ENCODE assay signal across 13 cellular contexts in genomic region chr2:145538661-145539319, GRCh38.
DNase-seq lines count a peak whose midpoint lies in the region; ATAC-seq and TF ChIP-seq lines count a peak whose summit lies in the region.
"Had no signal": no experiment of that assay in that cellular context is flagged by ENCODE, and none has a peak within 500 bp of the region (broad histone marks: within the 10 kb centered on the region; RNA-seq: fewer than 3 reads in every experiment).

No MANE protein-coding gene starts in this region.

- H3K4me3 Mint-ChIP-seq in stimulated activated naive CD8-positive, alpha-beta T cell treated with anti-CD3 and anti-CD28 coated beads, Interleukin-15, amount 100 ng/mL, for 72 hours = no peak overlapping the region
- H3K4me3 Mint-ChIP-seq: CD4-positive, alpha-beta memory T cell; GM23338 had no signal

- DNase-seq in GM23248 = no peak
- peak; percentile 31 for DNase-seq in fibroblast of peridontal ligament (ENCODE audit: extremely low read depth)
- peak; percentile 33 for DNase-seq in renal cortical epithelial cell (ENCODE audit: low read depth)
- no peak for DNase-seq in stimulated activated naive CD8-positive, alpha-beta T cell treated with anti-CD3 and anti-CD28 coated beads, Interleukin-15, amount 100 ng/mL, for 72 hours
- no peak for DNase-seq in activated naive CD4-positive, alpha-beta T cell treated with Interleukin-2 at 50 U/mL for 16 hours
- DNase-seq: BE2C; CD4-positive, alpha-beta memory T cell; DMS79; H7 had no signal

- in situ Hi-C loops in GM23248 (cut with MboI) = no loop called here

- no peak overlapping the region for H3K4me2 ChIP-seq in GM23248 (ENCODE audit: unreplicated experiment)
- no peak overlapping the region for H3K4me2 ChIP-seq in SU-DHL-6 (ENCODE audit: low read depth, low read length, poor library complexity, severe bottlenecking)
- H3K4me2 ChIP-seq: GM23338 had no signal

- no peaks in the 10 kb centered on the region for H3K4me1 Mint-ChIP-seq in stimulated activated naive CD8-positive, alpha-beta T cell treated with anti-CD3 and anti-CD28 coated beads, Interleukin-15, amount 100 ng/mL, for 72 hours
- H3K4me1 Mint-ChIP-seq: CD4-positive, alpha-beta memory T cell had no signal

- no peak overlapping the region for H3K27ac ChIP-seq in GM23248
- no peak overlapping the region for H3K27ac ChIP-seq in SU-DHL-6 (ENCODE audit: low read depth, low read length)
- H3K27ac ChIP-seq: C4-2B had no signal

- H3K79me2 ChIP-seq in GM23248 (ENCODE audit: insufficient read depth) = no peaks in the 10 kb centered on the region
- no peaks in the 10 kb centered on the region for H3K79me2 ChIP-seq in SU-DHL-6 (ENCODE audit: insufficient read depth, low read length)

- H4K20me1 ChIP-seq in GM23248 (ENCODE audit: insufficient read depth) (no peaks in the 10 kb centered on the region), SU-DHL-6 (ENCODE audit: low read depth, low read length) (no peaks in the 10 kb centered on the region)

- no peak for ATAC-seq in HG03135 (IDR thresholded peaks at IDR 0.05; ENCODE audit: unreplicated experiment)
- ATAC-seq in stimulated activated naive CD8-positive, alpha-beta T cell treated with anti-CD3 and anti-CD28 coated beads, Interleukin-15, amount 100 ng/mL, for 72 hours = no peak
- ATAC-seq: GM23338 had no signal

- peaks cover 6% of the 10 kb centered on the region for H3K27me3 Mint-ChIP-seq in stimulated activated naive CD8-positive, alpha-beta T cell treated with anti-CD3 and anti-CD28 coated beads, Interleukin-15, amount 100 ng/mL, for 72 hours
- H3K27me3 Mint-ChIP-seq: CD4-positive, alpha-beta memory T cell had no signal

- no peaks in the 10 kb centered on the region for H3K9me3 ChIP-seq in GM23248 (ENCODE audit: low read depth)
- H3K9me3 ChIP-seq in SU-DHL-6 (ENCODE audit: insufficient read depth, low read length) = no peaks in the 10 kb centered on the region
- H3K9me3 ChIP-seq: BE2C had no signal

- no peaks in the 10 kb centered on the region for H3K27me3 ChIP-seq in GM23248 (replicated peaks; ENCODE audit: insufficient read depth)
- H3K27me3 ChIP-seq in SU-DHL-6 (ENCODE audit: low read length) = no peaks in the 10 kb centered on the region
- H3K27me3 ChIP-seq: BE2C had no signal

- H3K27ac Mint-ChIP-seq in stimulated activated naive CD8-positive, alpha-beta T cell treated with anti-CD3 and anti-CD28 coated beads, Interleukin-15, amount 100 ng/mL, for 72 hours = no peak overlapping the region
- H3K27ac Mint-ChIP-seq: CD4-positive, alpha-beta memory T cell; GM23338 had no signal

- 75% methylated on average over 4 of the region's 4 CpGs for WGBS in GM23248 (ENCODE audit: low coverage in 1 of 2, low lambda C conversion rate in 2 of 2, missing lambda C conversion rate in 2 of 2), 2 experiments

- H3K4me3 ChIP-seq in GM23248 = no peak overlapping the region
- H3K4me3 ChIP-seq in SU-DHL-6 (ENCODE audit: insufficient read depth, low read length, poor library complexity, severe bottlenecking) = no peak overlapping the region
- H3K4me3 ChIP-seq: GM23338 had no signal

- H3K4me1 ChIP-seq in GM23248 (ENCODE audit: insufficient read depth) = no peaks in the 10 kb centered on the region
- H3K4me1 ChIP-seq: BE2C had no signal

- H3K36me3 ChIP-seq in GM23248 (ENCODE audit: low read depth) (no peaks in the 10 kb centered on the region), SU-DHL-6 (ENCODE audit: low read length) (no peaks in the 10 kb centered on the region)
- H3K36me3 ChIP-seq: BE2C had no signal

- H3F3A ChIP-seq in GM23248 (ENCODE audit: insufficient read depth) = no peaks in the 10 kb centered on the region
- H3F3A ChIP-seq in SU-DHL-6 (ENCODE audit: insufficient read depth) = no peaks in the 10 kb centered on the region

- H2AFZ ChIP-seq in GM23248 = peak overlapping the region; percentile 44; the same call in 1 of the 2 replicates
- H2AFZ ChIP-seq in SU-DHL-6 (ENCODE audit: low read depth, low read length, severe bottlenecking) = peak overlapping the region; percentile 40
- H2AFZ ChIP-seq: GM23338 had no signal

- no peak overlapping the region for H3K9ac ChIP-seq in GM23248
- H3K9ac ChIP-seq in SU-DHL-6 (ENCODE audit: low read length) = no peak overlapping the region

- TF ChIP-seq CTCF in SU-DHL-6 (IDR thresholded peaks at IDR 0.05; ENCODE audit: insufficient read depth, low read length, poor library complexity, severe bottlenecking) = no peak

- H3K9me3 Mint-ChIP-seq in stimulated activated naive CD8-positive, alpha-beta T cell treated with anti-CD3 and anti-CD28 coated beads, Interleukin-15, amount 100 ng/mL, for 72 hours = no peaks in the 10 kb centered on the region

- no peaks in the 10 kb centered on the region for H3K9me2 ChIP-seq in GM23248 (ENCODE audit: insufficient read depth)
- no peaks in the 10 kb centered on the region for H3K9me2 ChIP-seq in SU-DHL-6 (replicated peaks; ENCODE audit: insufficient read depth, low read length)

Comparison
In these comparisons a context has a peak if more than half of its experiments do, and no peak if none do; other contexts are left out.
1. DNase-seq: peak in fibroblast of peridontal ligament (single experiment) and renal cortical epithelial cell (single experiment); none in GM23248 (single experiment), stimulated activated naive CD8-positive, alpha-beta T cell treated with anti-CD3 and anti-CD28 coated beads, Interleukin-15, amount 100 ng/mL, for 72 hours (0 of 2) and activated naive CD4-positive, alpha-beta T cell treated with Interleukin-2 at 50 U/mL for 16 hours (single experiment).